Comparison of ENCODE assay signal across 11 cellular contexts in genomic region chr22:35637943-35638342, GRCh38. TPM values are rescaled to one million over a fixed set of nuclear protein-coding genes. Genes with fewer than 3 reads are reported as not detected.
DNase-seq lines count a peak whose midpoint lies in the region; ATAC-seq and TF ChIP-seq lines count a peak whose summit lies in the region.
"Had no signal": no experiment of that assay in that cellular context is flagged by ENCODE, and none has a peak within 500 bp of the region (broad histone marks: within the 10 kb centered on the region; RNA-seq: fewer than 3 reads in every experiment).

No MANE protein-coding gene starts in this region.

- H3K4me1 ChIP-seq in breast epithelium = peaks cover 10 to 15% of the 10 kb centered on the region in 2 donors
- H3K4me1 ChIP-seq in left ventricle myocardium inferior = peaks cover 49% of the 10 kb centered on the region
- H3K4me1 ChIP-seq in trophoblast cell (ENCODE audit: control insufficient read depth in 1 of 2, insufficient read depth in 2 of 2, low read length in 2 of 2) = peaks cover 3 to 7% of the 10 kb centered on the region in 2 experiments
- H3K4me1 ChIP-seq in uterus = peaks cover 3 to 15% of the 10 kb centered on the region in 2 donors
- no peaks in the 10 kb centered on the region for H3K4me1 ChIP-seq in body of pancreas
- no peaks in the 10 kb centered on the region for H3K4me1 ChIP-seq in HAP-1

- no peak overlapping the region for H2BK12ac ChIP-seq in trophoblast cell (ENCODE audit: low read length)

- H3K4me3 ChIP-seq in breast epithelium (peak overlapping the region in 1 of 3 donors; percentile 41), left ventricle myocardium inferior (peak overlapping the region; percentile 33), trophoblast cell (ENCODE audit: low read depth, low read length) (no peak overlapping the region), uterus (no peak overlapping the region), body of pancreas (no peak overlapping the region), HAP-1 (no peak overlapping the region)
- H3K4me3 ChIP-seq: MG63 had no signal

- H3K36me3 ChIP-seq in breast epithelium (no peaks in the 10 kb centered on the region), left ventricle myocardium inferior (no peaks in the 10 kb centered on the region), trophoblast cell (ENCODE audit: control insufficient read depth in 1 of 2, insufficient read depth in 2 of 2, low read length in 2 of 2) (no peaks in the 10 kb centered on the region), uterus (no peaks in the 10 kb centered on the region), body of pancreas (replicated peaks in 1 of 2; ENCODE audit: insufficient read depth in 1 of 2, low read depth in 2 of 2) (no peaks in the 10 kb centered on the region), HAP-1 (replicated peaks) (no peaks in the 10 kb centered on the region)
- H3K36me3 ChIP-seq: MG63 had no signal

- no peaks in the 10 kb centered on the region for H3K27me3 ChIP-seq in breast epithelium
- no peaks in the 10 kb centered on the region for H3K27me3 ChIP-seq in left ventricle myocardium inferior (ENCODE audit: low read depth)
- no peaks in the 10 kb centered on the region for H3K27me3 ChIP-seq in trophoblast cell (ENCODE audit: insufficient read depth, low read length)
- no peaks in the 10 kb centered on the region for H3K27me3 ChIP-seq in uterus
- no peaks in the 10 kb centered on the region for H3K27me3 ChIP-seq in body of pancreas
- H3K27me3 ChIP-seq in HAP-1 (ENCODE audit: low read depth) = no peaks in the 10 kb centered on the region
- H3K27me3 ChIP-seq: MG63 had no signal

- no peak overlapping the region for H3K9ac ChIP-seq in trophoblast cell (ENCODE audit: low read length)

- WGBS in trophoblast cell (ENCODE audit: extremely low coverage, insufficient coverage, insufficient read length) = no CpG with 5 or more reads among the region's 6 CpGs
- 56 to 68% methylated on average over 6 of the region's 6 CpGs for WGBS in body of pancreas, 2 donors

- no peak overlapping the region for H3K4ac ChIP-seq in trophoblast cell (ENCODE audit: low read depth, low read length)

- H4K8ac ChIP-seq in trophoblast cell (ENCODE audit: low read depth, low read length) = no peak overlapping the region

- H3K23ac ChIP-seq in trophoblast cell (ENCODE audit: low read length) = no peak overlapping the region

- H3K79me1 ChIP-seq in trophoblast cell (ENCODE audit: low read length) = no peaks in the 10 kb centered on the region

- TF ChIP-seq CTCF in breast epithelium (IDR thresholded peaks at IDR 0.05) (no peak), left ventricle myocardium inferior (IDR thresholded peaks at IDR 0.05; ENCODE audit: borderline replicate concordance) (no peak), uterus (IDR thresholded peaks at IDR 0.05) (no peak), body of pancreas (IDR thresholded peaks at IDR 0.05) (no peak)

- H3K27ac ChIP-seq in breast epithelium = peak overlapping the region; percentile 83 to 94
- peak overlapping the region; percentile 93 for H3K27ac ChIP-seq in left ventricle myocardium inferior (replicated peaks)
- H3K27ac ChIP-seq in trophoblast cell (ENCODE audit: low read depth, low read length) = no peak overlapping the region
- H3K27ac ChIP-seq in uterus = peak overlapping the region; percentile 84 to 89
- peak overlapping the region in 2 of 4 donors; percentile 15 to 48 for H3K27ac ChIP-seq in body of pancreas
- H3K27ac ChIP-seq: VCaP had no signal

- H2AK5ac ChIP-seq in trophoblast cell (ENCODE audit: low read length) = no peak overlapping the region

- H4K91ac ChIP-seq in trophoblast cell (ENCODE audit: low read depth, low read length) = no peak overlapping the region

- TF ChIP-seq POLR2A in breast epithelium (IDR thresholded peaks at IDR 0.05) = no peak
- no peak for TF ChIP-seq POLR2A in uterus (IDR thresholded peaks at IDR 0.05)
- TF ChIP-seq POLR2A in body of pancreas (IDR thresholded peaks at IDR 0.05) = no peak

- H2AFZ ChIP-seq in trophoblast cell (ENCODE audit: insufficient read depth, low read length, poor library complexity) = no peak overlapping the region

- no peak overlapping the region for H3K14ac ChIP-seq in trophoblast cell (ENCODE audit: low read length)

- H3K9me3 ChIP-seq in breast epithelium = no peaks in the 10 kb centered on the region
- H3K9me3 ChIP-seq in left ventricle myocardium inferior (replicated peaks) = no peaks in the 10 kb centered on the region
- peaks cover 4% of the 10 kb centered on the region for H3K9me3 ChIP-seq in trophoblast cell (ENCODE audit: insufficient read depth, low read depth, low read length)
- no peaks in the 10 kb centered on the region for H3K9me3 ChIP-seq in uterus
- H3K9me3 ChIP-seq in body of pancreas = no peaks in the 10 kb centered on the region
- H3K9me3 ChIP-seq in HAP-1 = no peaks in the 10 kb centered on the region
- H3K9me3 ChIP-seq: MG63 had no signal

- no peak overlapping the region for H3K4me2 ChIP-seq in trophoblast cell (ENCODE audit: low read length)

- H4K12ac ChIP-seq in trophoblast cell (ENCODE audit: low read depth, low read length) = no peak overlapping the region

- intact Hi-C loops in breast epithelium (cut with DNase I; ENCODE audit: low total_unique reads) = no loop called here
- intact Hi-C loops in left ventricle myocardium inferior (cut with micrococcal nuclease) = no loop called here
- intact Hi-C loops in uterus (cut with DNase I; ENCODE audit: low total_unique reads) = loop anchor here (10.0 kb wide), 1 partner anchor 197 kb away; no protein-coding TSS in a partner anchor
- intact Hi-C loops in body of pancreas (cut with DNase I) = loop anchor here (10.0 kb wide), 1 partner anchor 287 kb away; no protein-coding TSS in a partner anchor

- DNase-seq in breast epithelium (ENCODE audit: low spot score in 2 of 2) = no peak
- DNase-seq in left ventricle myocardium inferior = no peak
- DNase-seq in trophoblast cell = peak; percentile 38 to 62
- DNase-seq in uterus = peak in 1 of 2 donors; percentile 30
- no peak for DNase-seq in body of pancreas
- DNase-seq in RKO (ENCODE audit: low spot score) = no peak
- DNase-seq in HAP-1 (ENCODE audit: low spot score in 2 of 2) = no peak
- DNase-seq: NCI-H345; stimulated activated CD4-positive, alpha-beta T cell treated with anti-CD3 and anti-CD28 coated beads, Interleukin-15, amount 100 ng/mL, for 24 hours had no signal

- H3K79me2 ChIP-seq in trophoblast cell (ENCODE audit: control insufficient read depth, insufficient read depth, low read length, poor library complexity) = no peaks in the 10 kb centered on the region

- in situ Hi-C loops in HAP-1 (cut with MboI; ENCODE audit: low sequenced_read_pairs) = loop anchor here (10.0 kb wide), 1 partner anchor 277 kb away; no protein-coding TSS in a partner anchor

- no peak for ATAC-seq in body of pancreas

- no peak overlapping the region for H2BK5ac ChIP-seq in trophoblast cell (ENCODE audit: low read depth, low read length, poor library complexity)

- no peak overlapping the region for H3K18ac ChIP-seq in trophoblast cell (ENCODE audit: low read length)

- no peak overlapping the region for H2BK120ac ChIP-seq in trophoblast cell (ENCODE audit: insufficient read depth, low read length, poor library complexity)

RNA-seq across cellular contexts. Expression of gene APOL6, which starts 10.3 kb away (rescaled TPM):
- total RNA-seq in breast epithelium (10 to 100 TPM; 21.2 to 59.7 (median 25.6) TPM), left ventricle myocardium inferior (4.8 TPM), uterus (10 to 100 TPM in 2 of 4 donors, 1 to 10 TPM in 2; 5.3 to 19.8 (median 13.0) TPM), body of pancreas (1 to 10 TPM; 6.0 to 7.9 TPM)
- polyA plus RNA-seq in trophoblast cell (2013) = 0.37 and 0.43 TPM in 2 replicates

RNA-seq across cellular contexts. Expression of gene MB, which starts 20.8 kb away (rescaled TPM):
- 10 to 100 TPM in 1 of 3 donors, 1 to 10 TPM in 1, under 1 TPM in 1; 0.48 to 13.1 (median 10.0) TPM for total RNA-seq in breast epithelium
- total RNA-seq in left ventricle myocardium inferior = 16,708 TPM
- 0.70 and 0.71 TPM in 2 replicates for polyA plus RNA-seq in trophoblast cell (2013)
- total RNA-seq in uterus = 1 to 10 TPM in 2 of 4 donors, not detected in 2; 1.8 to 2.5 TPM
- 1 to 10 TPM in 1 of 2 donors, not detected in 1; 1.3 TPM for total RNA-seq in body of pancreas

Comparison
In these comparisons a context has a peak if more than half of its experiments do, and no peak if none do; other contexts are left out.
1. DNase-seq: peak in trophoblast cell (2 of 2); none in breast epithelium (0 of 2), left ventricle myocardium inferior (single experiment), body of pancreas (0 of 4), RKO (single experiment) and HAP-1 (0 of 2).
2. RNA of gene MB, which starts 20.8 kb away (total RNA-seq): 16,708 TPM in left ventricle myocardium inferior (single experiment); 0.48 to 13.1 TPM in breast epithelium, 1.8 to 2.5 TPM in uterus and 1.3 TPM in body of pancreas; every median in the first group is over 1,000 times any median in the second.
3. intact Hi-C loops: an anchor here in uterus (10.0 kb wide) and body of pancreas (10.0 kb wide); none called in breast epithelium and left ventricle myocardium inferior.